In genomic region chr14:64294672-64295413, GRCh38 we compare ENCODE assay signal across 8 cellular contexts. TPM values are rescaled to one million over a fixed set of nuclear protein-coding genes. Genes with fewer than 3 reads are reported as not detected.
A peak's percentile ranks its signal among the peaks of the same experiment; 100 is the strongest.
DNase-seq lines count a peak whose midpoint lies in the region; ATAC-seq, FAIRE-seq and TF ChIP-seq lines count a peak whose summit lies in the region.

No MANE protein-coding gene starts in this region.

- no peak overlapping the region for H3K27ac Mint-ChIP-seq in GM23338
- no peak overlapping the region for H3K27ac Mint-ChIP-seq in astrocyte (ENCODE audit: unreplicated experiment)

- H3K4me3 ChIP-seq in GM23338 (peak overlapping the region; percentile 77), LNCaP clone FGC (ENCODE audit: low read depth, low read length) (peak overlapping the region; percentile 23), astrocyte (ENCODE audit: insufficient read depth, low read depth, low read length) (peak overlapping the region; percentile 49), iPS-11a (ENCODE audit: low read depth, low read length) (peak overlapping the region; percentile 40), small intestine (ENCODE audit: low read depth in 1 of 2, low read length in 2 of 2) (peak overlapping the region in 1 of 2 donors; percentile 30)

- FAIRE-seq in astrocyte (lab: Jason Lieb, UNC), result no peak
- FAIRE-seq in small intestine (lab: Jason Lieb, UNC), result no peak

- no peaks in the 10 kb centered on the region for H3K79me2 ChIP-seq in GM23338 (replicated peaks; ENCODE audit: insufficient read depth)
- no peaks in the 10 kb centered on the region for H3K79me2 ChIP-seq in astrocyte (ENCODE audit: insufficient read depth, low read length)

- peak; percentile 89 to 95 for TF ChIP-seq CTCF in GM23338 (conservative IDR thresholded peaks at IDR 0.05; ENCODE audit: low read depth in 2 of 2)
- TF ChIP-seq CTCF in LNCaP clone FGC (IDR thresholded peaks at IDR 0.05; ENCODE audit: control insufficient read depth, extremely low read depth, insufficient read depth), result peak; percentile 89
- peak; percentile 48 for TF ChIP-seq CTCF in astrocyte (IDR thresholded peaks at IDR 0.05; ENCODE audit: insufficient read depth, low read depth, low read length)

- H3K36me3 ChIP-seq in GM23338 (ENCODE audit: insufficient read depth) (no peaks in the 10 kb centered on the region), astrocyte (ENCODE audit: insufficient read depth, low read length) (no peaks in the 10 kb centered on the region), small intestine (ENCODE audit: control insufficient read depth in 2 of 2, insufficient read depth in 2 of 2, low read length in 2 of 2) (no peaks in the 10 kb centered on the region)

- no peak overlapping the region for H3K27ac ChIP-seq in GM23338 (ENCODE audit: low read depth)
- no peak overlapping the region for H3K27ac ChIP-seq in astrocyte (ENCODE audit: low read depth, low read length)
- peak overlapping the region in 1 of 2 donors; percentile 2 for H3K27ac ChIP-seq in small intestine (ENCODE audit: low read depth in 1 of 2, low read length in 1 of 2)

- H2AFZ ChIP-seq in GM23338 (peak overlapping the region; percentile 99), astrocyte (ENCODE audit: low read depth, low read length) (peak overlapping the region; percentile 71)

- DNase-seq in GDM1 (lab: John Stamatoyannopoulos, UW) (peak; percentile 14), GM23338 (ENCODE audit: low spot score) (peak; percentile 93), LNCaP clone FGC (ENCODE audit: low read depth) (no peak), T-helper 22 cell (ENCODE audit: low read depth) (peak; percentile 32), astrocyte (ENCODE audit: low read depth) (peak; percentile 25), small intestine (peak; percentile 39), GOT3 (lab: John Stamatoyannopoulos, UW) (no peak)

- no peaks in the 10 kb centered on the region for H3K9me3 Mint-ChIP-seq in GM23338
- no peaks in the 10 kb centered on the region for H3K9me3 Mint-ChIP-seq in astrocyte (ENCODE audit: unreplicated experiment)

- H3K9me2 ChIP-seq in GM23338 (ENCODE audit: insufficient read depth), result no peaks in the 10 kb centered on the region

- H3K4me1 Mint-ChIP-seq in GM23338 (peaks cover 8% of the 10 kb centered on the region; the same call in 2 of the 3 replicates), astrocyte (ENCODE audit: low read depth, unreplicated experiment) (no peaks in the 10 kb centered on the region)

- peaks cover 5% of the 10 kb centered on the region; the same call in 1 of the 2 replicates for H3F3A ChIP-seq in GM23338 (replicated peaks; ENCODE audit: low read depth)

- H3K4me3 Mint-ChIP-seq in GM23338, result peak overlapping the region; percentile 72
- peak overlapping the region; percentile 50 for H3K4me3 Mint-ChIP-seq in astrocyte (ENCODE audit: unreplicated experiment)

- H3K36me3 Mint-ChIP-seq in GM23338 (ENCODE audit: low read depth) (no peaks in the 10 kb centered on the region), astrocyte (ENCODE audit: low read depth, unreplicated experiment) (no peaks in the 10 kb centered on the region)

- WGBS in small intestine, 3 donors, result 3 to 8% (median 5%) methylated on average over 18 to 20 of the region's 20 CpGs

- peaks cover 29% of the 10 kb centered on the region for H3K27me3 ChIP-seq in GM23338 (ENCODE audit: insufficient read depth)
- H3K27me3 ChIP-seq in astrocyte (ENCODE audit: insufficient read depth, low read length), result peaks cover 16% of the 10 kb centered on the region
- H3K27me3 ChIP-seq in small intestine (ENCODE audit: control insufficient read depth in 2 of 2, insufficient read depth in 2 of 2, low read length in 2 of 2), result peaks cover 0 to 2% of the 10 kb centered on the region in 2 donors

- 0 out of 2 replicates have a peak, but pooled peaks cover 5% of the 10 kb centered on the region for H3K4me1 ChIP-seq in GM23338 (ENCODE audit: insufficient read depth)
- peaks cover 14% of the 10 kb centered on the region for H3K4me1 ChIP-seq in astrocyte (ENCODE audit: insufficient read depth, low read length)
- H3K4me1 ChIP-seq in small intestine (ENCODE audit: control insufficient read depth in 2 of 2, insufficient read depth in 1 of 2, low read depth in 1 of 2, low read length in 1 of 2), result peaks cover 0 to 3% of the 10 kb centered on the region in 2 donors

- H3K9me3 ChIP-seq in astrocyte (ENCODE audit: insufficient read depth, low read depth, low read length) (no peaks in the 10 kb centered on the region), small intestine (ENCODE audit: control insufficient read depth, low read depth) (no peaks in the 10 kb centered on the region)

- H3K27me3 Mint-ChIP-seq in GM23338 (ENCODE audit: insufficient read depth, low read depth, poor library complexity) (peaks cover 24% of the 10 kb centered on the region), astrocyte (ENCODE audit: low read depth, unreplicated experiment) (peaks cover 29% of the 10 kb centered on the region)

- peak overlapping the region; percentile 21 for H3K9ac ChIP-seq in astrocyte (ENCODE audit: low read length)

- H3K4me2 ChIP-seq in GM23338 (peak overlapping the region; percentile 95), astrocyte (ENCODE audit: low read length) (peak overlapping the region; percentile 88)

- no peaks in the 10 kb centered on the region for H4K20me1 ChIP-seq in GM23338 (replicated peaks; ENCODE audit: insufficient read depth)
- no peaks in the 10 kb centered on the region for H4K20me1 ChIP-seq in astrocyte (ENCODE audit: insufficient read depth, low read length)

- ATAC-seq in GM23338, result peak; percentile 96

TF ChIP-seq in GM23338, 12 proteins besides CTCF, POLR2A, EP300 and RAD21:
- TF ChIP-seq ZNF462 (CRISPR knock-in tag; IDR thresholded peaks at IDR 0.05) (no peak), NANOG (IDR thresholded peaks at IDR 0.05; ENCODE audit: borderline replicate concordance) (no peak), STAT1 (IDR thresholded peaks at IDR 0.05; ENCODE audit: unreplicated experiment) (no peak), JUNB (IDR thresholded peaks at IDR 0.05; ENCODE audit: unreplicated experiment) (no peak), EZH2 (IDR thresholded peaks at IDR 0.05; ENCODE audit: low read depth, unreplicated experiment) (peak; percentile 2), ZNF114 (CRISPR knock-in tag; IDR thresholded peaks at IDR 0.05) (no peak)
TF ChIP-seq in GM23338: peak in this region for 1.

RNA-seq across cellular contexts. Expression of gene ESR2, which starts 0.7 kb away (rescaled TPM):
- 0.08 and 0.59 TPM in 2 replicates for total RNA-seq in GM23338 (2014; rRNA removed; shearing (Covaris generic))
- 0.35 and 0.58 TPM in 2 replicates for polyA plus RNA-seq in GM23338 (2016; fragmentation: Nextera tagmentation; extraction: Ambion mirVana)
- total RNA-seq in astrocyte, result 0.16 TPM in 1 of 2 replicates, not detected in the other
- under 1 TPM in 1 of 3 donors, not detected in 2; 0.19 TPM for polyA plus RNA-seq in small intestine

Comparison
In these comparisons a context has a peak if more than half of its experiments do, and no peak if none do; other contexts are left out.
1. DNase-seq: peak in GDM1 (single experiment), GM23338 (single experiment), T-helper 22 cell (single experiment), astrocyte (single experiment) and small intestine (single experiment); none in LNCaP clone FGC (single experiment) and GOT3 (single experiment).
2. Peak in every context shown above with its lines, with median percentiles within 50 percentile points of each other: CTCF ChIP-seq.